1 cellular context compared by ENCODE assay signal in genomic region chr12:107681836-107682820, GRCh38.
TF ChIP-seq lines count a peak whose summit lies in the region.

No MANE protein-coding gene starts in this region.

TF ChIP-seq in HepG2, 621 proteins besides CTCF, POLR2A, EP300 and RAD21 (continued from another document and continues in another):
- peak; percentile 72; the same call in 1 of the 2 replicates for TF ChIP-seq THAP9 (CRISPR knock-in tag; IDR thresholded peaks at IDR 0.05; ENCODE audit: borderline replicate concordance)
- TF ChIP-seq SRSF1 (optimal IDR thresholded peaks at IDR 0.05; ENCODE audit: low read depth, low read length), result peak; percentile 77
- TF ChIP-seq ZNF383 (CRISPR knock-in tag; IDR thresholded peaks at IDR 0.05; ENCODE audit: borderline replicate concordance), result no peak
- no peak for TF ChIP-seq MLLT10 (CRISPR knock-in tag; IDR thresholded peaks at IDR 0.05)
- no peak for TF ChIP-seq PRPF4 (IDR thresholded peaks at IDR 0.05; ENCODE audit: low read depth, low read length, poor library complexity, severe bottlenecking)
- no peak for TF ChIP-seq ZNF432 (CRISPR knock-in tag; IDR thresholded peaks at IDR 0.05; ENCODE audit: borderline replicate concordance)
- no peak for TF ChIP-seq AKAP8 (CRISPR knock-in tag; IDR thresholded peaks at IDR 0.05)
- TF ChIP-seq MXD4 (CRISPR knock-in tag; IDR thresholded peaks at IDR 0.05), result 0 out of 2 replicates have a peak, but pooled peaks have one; percentile 16
- TF ChIP-seq ZNF781 (CRISPR knock-in tag; IDR thresholded peaks at IDR 0.05; ENCODE audit: borderline replicate concordance, not compliant biosample characterization), result no peak
- 0 out of 2 replicates have a peak, but pooled peaks have one; percentile 37 for TF ChIP-seq ZSCAN29 (CRISPR knock-in tag; conservative IDR thresholded peaks at IDR 0.05)
- TF ChIP-seq ZBTB8A (CRISPR knock-in tag; IDR thresholded peaks at IDR 0.05; ENCODE audit: borderline replicate concordance, low read depth), result no peak
- TF ChIP-seq ELF1 (CRISPR knock-in tag; IDR thresholded peaks at IDR 0.05), result peak; percentile 79
- peak; percentile 99 for TF ChIP-seq POLR2AphosphoS5 (IDR thresholded peaks at IDR 0.05; ENCODE audit: low read depth, low read length)
- TF ChIP-seq FOXM1 (CRISPR knock-in tag; IDR thresholded peaks at IDR 0.05), result no peak
- TF ChIP-seq ZNF354B (CRISPR knock-in tag; IDR thresholded peaks at IDR 0.05), result no peak
- no peak for TF ChIP-seq ZNF878 (CRISPR knock-in tag; IDR thresholded peaks at IDR 0.05)
- TF ChIP-seq RORA (CRISPR knock-in tag; IDR thresholded peaks at IDR 0.05), result no peak
- peak; percentile 30; the same call in 1 of the 2 replicates for TF ChIP-seq ZMYM3 (CRISPR knock-in tag; IDR thresholded peaks at IDR 0.05)
- TF ChIP-seq TERF1 (CRISPR knock-in tag; IDR thresholded peaks at IDR 0.05), result no peak
- TF ChIP-seq, protein P1, sequence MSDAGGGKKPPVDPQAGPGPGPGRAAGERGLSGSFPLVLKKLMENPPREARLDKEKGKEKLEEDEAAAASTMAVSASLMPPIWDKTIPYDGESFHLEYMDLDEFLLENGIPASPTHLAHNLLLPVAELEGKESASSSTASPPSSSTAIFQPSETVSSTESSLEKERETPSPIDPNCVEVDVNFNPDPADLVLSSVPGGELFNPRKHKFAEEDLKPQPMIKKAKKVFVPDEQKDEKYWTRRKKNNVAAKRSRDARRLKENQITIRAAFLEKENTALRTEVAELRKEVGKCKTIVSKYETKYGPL (CRISPR knock-in tag; IDR thresholded peaks at IDR 0.05), result no peak
- TF ChIP-seq MBNL3 (CRISPR knock-in tag; conservative IDR thresholded peaks at IDR 0.05), result no peak
- no peak for TF ChIP-seq NFE2L1 (CRISPR knock-in tag; IDR thresholded peaks at IDR 0.05; ENCODE audit: borderline replicate concordance)
- TF ChIP-seq TBL1XR1 (IDR thresholded peaks at IDR 0.05; ENCODE audit: borderline replicate concordance, low read length, partially characterized antibody), result no peak
- TF ChIP-seq TAF1 (CRISPR knock-in tag; IDR thresholded peaks at IDR 0.05), result peak; percentile 95
- TF ChIP-seq ZNF430 (CRISPR knock-in tag; IDR thresholded peaks at IDR 0.05), result no peak
- no peak for TF ChIP-seq ZBTB26 (CRISPR knock-in tag; IDR thresholded peaks at IDR 0.05; ENCODE audit: borderline replicate concordance)
- TF ChIP-seq ZNF205 (CRISPR knock-in tag; IDR thresholded peaks at IDR 0.05), result 0 out of 2 replicates have a peak, but pooled peaks have one; percentile 22
- no peak for TF ChIP-seq ZNF256 (CRISPR knock-in tag; conservative IDR thresholded peaks at IDR 0.05)
- TF ChIP-seq, protein P2, sequence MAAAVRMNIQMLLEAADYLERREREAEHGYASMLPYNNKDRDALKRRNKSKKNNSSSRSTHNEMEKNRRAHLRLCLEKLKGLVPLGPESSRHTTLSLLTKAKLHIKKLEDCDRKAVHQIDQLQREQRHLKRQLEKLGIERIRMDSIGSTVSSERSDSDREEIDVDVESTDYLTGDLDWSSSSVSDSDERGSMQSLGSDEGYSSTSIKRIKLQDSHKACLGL (CRISPR knock-in tag; IDR thresholded peaks at IDR 0.05), result no peak; the same call in 1 of the 2 replicates
- no peak for TF ChIP-seq ARID2 (CRISPR knock-in tag; IDR thresholded peaks at IDR 0.05; ENCODE audit: borderline replicate concordance)
- no peak for TF ChIP-seq CENPX (CRISPR knock-in tag; IDR thresholded peaks at IDR 0.05)
- TF ChIP-seq ZNF713 (CRISPR knock-in tag; IDR thresholded peaks at IDR 0.05), result no peak
- peak; percentile 93 for TF ChIP-seq ELF3 (CRISPR knock-in tag; IDR thresholded peaks at IDR 0.05)
- no peak for TF ChIP-seq ZNF790 (CRISPR knock-in tag; IDR thresholded peaks at IDR 0.05; ENCODE audit: borderline replicate concordance)
- no peak for TF ChIP-seq ZNF720 (CRISPR knock-in tag; IDR thresholded peaks at IDR 0.05)
- TF ChIP-seq ZSCAN5A (CRISPR knock-in tag; IDR thresholded peaks at IDR 0.05; ENCODE audit: borderline replicate concordance), result no peak; the same call in 1 of the 2 replicates
- no peak for TF ChIP-seq ZNF704 (CRISPR knock-in tag; IDR thresholded peaks at IDR 0.05; ENCODE audit: borderline replicate concordance)
- no peak for TF ChIP-seq ZNF3 (CRISPR knock-in tag; IDR thresholded peaks at IDR 0.05)
- TF ChIP-seq FOXO1 (CRISPR knock-in tag; IDR thresholded peaks at IDR 0.05), result no peak
- TF ChIP-seq ZNF841 (CRISPR knock-in tag; IDR thresholded peaks at IDR 0.05; ENCODE audit: borderline replicate concordance), result no peak
- TF ChIP-seq IKZF4 (CRISPR knock-in tag; IDR thresholded peaks at IDR 0.05; ENCODE audit: borderline replicate concordance, low read depth, not compliant biosample characterization), result peak; percentile 35
- no peak for TF ChIP-seq ZNF20 (CRISPR knock-in tag; IDR thresholded peaks at IDR 0.05)
- TF ChIP-seq ZMAT3 (CRISPR knock-in tag; conservative IDR thresholded peaks at IDR 0.05), result no peak
- TF ChIP-seq TMF1 (CRISPR knock-in tag; IDR thresholded peaks at IDR 0.05; ENCODE audit: low read depth), result no peak
- TF ChIP-seq, protein P3, sequence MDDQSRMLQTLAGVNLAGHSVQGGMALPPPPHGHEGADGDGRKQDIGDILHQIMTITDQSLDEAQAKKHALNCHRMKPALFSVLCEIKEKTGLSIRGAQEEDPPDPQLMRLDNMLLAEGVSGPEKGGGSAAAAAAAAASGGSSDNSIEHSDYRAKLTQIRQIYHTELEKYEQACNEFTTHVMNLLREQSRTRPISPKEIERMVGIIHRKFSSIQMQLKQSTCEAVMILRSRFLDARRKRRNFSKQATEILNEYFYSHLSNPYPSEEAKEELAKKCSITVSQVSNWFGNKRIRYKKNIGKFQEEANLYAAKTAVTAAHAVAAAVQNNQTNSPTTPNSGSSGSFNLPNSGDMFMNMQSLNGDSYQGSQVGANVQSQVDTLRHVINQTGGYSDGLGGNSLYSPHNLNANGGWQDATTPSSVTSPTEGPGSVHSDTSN (CRISPR knock-in tag; IDR thresholded peaks at IDR 0.05; ENCODE audit: borderline replicate concordance), result no peak
- TF ChIP-seq NCOA1 (CRISPR knock-in tag; IDR thresholded peaks at IDR 0.05), result no peak
- no peak for TF ChIP-seq ZNF660 (CRISPR knock-in tag; IDR thresholded peaks at IDR 0.05; ENCODE audit: borderline replicate concordance, low read depth)
- TF ChIP-seq ZFY (CRISPR knock-in tag; IDR thresholded peaks at IDR 0.05), result peak; percentile 90
- no peak for TF ChIP-seq FOSL1 (CRISPR knock-in tag; IDR thresholded peaks at IDR 0.05; ENCODE audit: borderline replicate concordance)
- no peak; the same call in 1 of the 2 replicates for TF ChIP-seq SMAD3 (CRISPR knock-in tag; IDR thresholded peaks at IDR 0.05)
- peak; percentile 13; the same call in 1 of the 2 replicates for TF ChIP-seq REPIN1 (CRISPR knock-in tag; IDR thresholded peaks at IDR 0.05; ENCODE audit: borderline replicate concordance, low read depth)
- no peak; the same call in 1 of the 2 replicates for TF ChIP-seq TBX2 (CRISPR knock-in tag; IDR thresholded peaks at IDR 0.05; ENCODE audit: borderline replicate concordance)
- TF ChIP-seq, protein P4, sequence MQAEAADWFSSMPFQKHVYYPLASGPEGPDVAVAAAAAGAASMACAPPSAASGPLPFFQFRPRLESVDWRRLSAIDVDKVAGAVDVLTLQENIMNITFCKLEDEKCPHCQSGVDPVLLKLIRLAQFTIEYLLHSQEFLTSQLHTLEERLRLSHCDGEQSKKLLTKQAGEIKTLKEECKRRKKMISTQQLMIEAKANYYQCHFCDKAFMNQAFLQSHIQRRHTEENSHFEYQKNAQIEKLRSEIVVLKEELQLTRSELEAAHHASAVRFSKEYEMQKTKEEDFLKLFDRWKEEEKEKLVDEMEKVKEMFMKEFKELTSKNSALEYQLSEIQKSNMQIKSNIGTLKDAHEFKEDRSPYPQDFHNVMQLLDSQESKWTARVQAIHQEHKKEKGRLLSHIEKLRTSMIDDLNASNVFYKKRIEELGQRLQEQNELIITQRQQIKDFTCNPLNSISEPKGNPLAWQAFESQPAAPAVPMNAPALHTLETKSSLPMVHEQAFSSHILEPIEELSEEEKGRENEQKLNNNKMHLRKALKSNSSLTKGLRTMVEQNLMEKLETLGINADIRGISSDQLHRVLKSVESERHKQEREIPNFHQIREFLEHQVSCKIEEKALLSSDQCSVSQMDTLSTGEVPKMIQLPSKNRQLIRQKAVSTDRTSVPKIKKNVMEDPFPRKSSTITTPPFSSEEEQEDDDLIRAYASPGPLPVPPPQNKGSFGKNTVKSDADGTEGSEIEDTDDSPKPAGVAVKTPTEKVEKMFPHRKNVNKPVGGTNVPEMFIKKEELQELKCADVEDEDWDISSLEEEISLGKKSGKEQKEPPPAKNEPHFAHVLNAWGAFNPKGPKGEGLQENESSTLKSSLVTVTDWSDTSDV (CRISPR knock-in tag; IDR thresholded peaks at IDR 0.05), result no peak
- TF ChIP-seq GLI4 (CRISPR knock-in tag; IDR thresholded peaks at IDR 0.05; ENCODE audit: borderline replicate concordance), result no peak
- TF ChIP-seq ZBTB42 (CRISPR knock-in tag; IDR thresholded peaks at IDR 0.05), result no peak
- TF ChIP-seq, protein P5, sequence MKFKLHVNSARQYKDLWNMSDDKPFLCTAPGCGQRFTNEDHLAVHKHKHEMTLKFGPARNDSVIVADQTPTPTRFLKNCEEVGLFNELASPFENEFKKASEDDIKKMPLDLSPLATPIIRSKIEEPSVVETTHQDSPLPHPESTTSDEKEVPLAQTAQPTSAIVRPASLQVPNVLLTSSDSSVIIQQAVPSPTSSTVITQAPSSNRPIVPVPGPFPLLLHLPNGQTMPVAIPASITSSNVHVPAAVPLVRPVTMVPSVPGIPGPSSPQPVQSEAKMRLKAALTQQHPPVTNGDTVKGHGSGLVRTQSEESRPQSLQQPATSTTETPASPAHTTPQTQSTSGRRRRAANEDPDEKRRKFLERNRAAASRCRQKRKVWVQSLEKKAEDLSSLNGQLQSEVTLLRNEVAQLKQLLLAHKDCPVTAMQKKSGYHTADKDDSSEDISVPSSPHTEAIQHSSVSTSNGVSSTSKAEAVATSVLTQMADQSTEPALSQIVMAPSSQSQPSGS (CRISPR knock-in tag; IDR thresholded peaks at IDR 0.05), result peak; percentile 39; the same call in 1 of the 2 replicates
- TF ChIP-seq CBX1 (IDR thresholded peaks at IDR 0.05; ENCODE audit: low read depth), result peak; percentile 96
- TF ChIP-seq SUZ12 (IDR thresholded peaks at IDR 0.05; ENCODE audit: low read depth, low read length), result no peak
- TF ChIP-seq ZNF746 (CRISPR knock-in tag; IDR thresholded peaks at IDR 0.05), result no peak
- TF ChIP-seq ZNF724P (CRISPR knock-in tag; IDR thresholded peaks at IDR 0.05; ENCODE audit: borderline replicate concordance), result 0 out of 2 replicates have a peak, but pooled peaks have one; percentile 17
- TF ChIP-seq MIER3 (CRISPR knock-in tag; IDR thresholded peaks at IDR 0.05; ENCODE audit: borderline replicate concordance), result peak; percentile 67; the same call in 1 of the 2 replicates
- peak; percentile 26; the same call in 1 of the 2 replicates for TF ChIP-seq ZNF614 (CRISPR knock-in tag; IDR thresholded peaks at IDR 0.05; ENCODE audit: borderline replicate concordance)
